20 cellular contexts compared by ENCODE assay signal in genomic region chr18:31197676-31198075, GRCh38. TPM values are rescaled to one million over a fixed set of nuclear protein-coding genes. Genes with fewer than 3 reads are reported as not detected.
DNase-seq lines count a peak whose midpoint lies in the region; ATAC-seq, FAIRE-seq and TF ChIP-seq lines count a peak whose summit lies in the region.
"Had no signal": no experiment of that assay in that cellular context is flagged by ENCODE, and none has a peak within 500 bp of the region (broad histone marks: within the 10 kb centered on the region; RNA-seq: fewer than 3 reads in every experiment).

No MANE protein-coding gene starts in this region.

- FAIRE-seq in keratinocyte (lab: Jason Lieb, UNC): peak; percentile 87
- FAIRE-seq: H1 had no signal

- H4K20me1 ChIP-seq in keratinocyte (ENCODE audit: control insufficient read depth, extremely low read depth, insufficient read depth, low read length): no peaks in the 10 kb centered on the region

- intact Hi-C loops in CD4-positive, alpha-beta T cell (cut with DNase I, micrococcal nuclease): no loop called here
- intact Hi-C loops in psoas muscle (cut with DNase I): no loop called here

- dilution Hi-C loops in keratinocyte (cut with MboI; ENCODE audit: extremely low pct_ligation_motif_present, low sequenced_read_pairs): loop anchor here (25.0 kb wide), 1 partner anchor 110 kb away; no protein-coding TSS in a partner anchor

- H3K36me3 ChIP-seq in RWPE2 (ENCODE audit: low read depth) (no peaks in the 10 kb centered on the region), keratinocyte (ENCODE audit: control insufficient read depth in 2 of 2, extremely low read depth in 1 of 2, insufficient read depth in 2 of 2, low read length in 2 of 2) (no peaks in the 10 kb centered on the region), psoas muscle (ENCODE audit: insufficient read depth in 1 of 2, low read depth in 1 of 2) (no peaks in the 10 kb centered on the region)
- H3K36me3 ChIP-seq: cardiac muscle cell, upper lobe of right lung had no signal

- H3K27ac ChIP-seq in RWPE2 (ENCODE audit: poor library complexity, severe bottlenecking): no peak overlapping the region
- H3K27ac ChIP-seq in keratinocyte (ENCODE audit: control insufficient read depth, insufficient read depth, low read length): peak overlapping the region; percentile 75
- H3K27ac ChIP-seq in CD4-positive, alpha-beta T cell (ENCODE audit: low read depth, low read length): no peak overlapping the region
- H3K27ac ChIP-seq in psoas muscle: no peak overlapping the region
- H3K27ac ChIP-seq: cardiac muscle cell, upper lobe of right lung had no signal

- peaks cover 28% of the 10 kb centered on the region for H3K4me1 ChIP-seq in RWPE2 (ENCODE audit: insufficient read depth, poor library complexity, severe bottlenecking)
- H3K4me1 ChIP-seq in keratinocyte (ENCODE audit: control insufficient read depth, extremely low read depth, insufficient read depth, low read length): peaks cover 35% of the 10 kb centered on the region
- no peaks in the 10 kb centered on the region for H3K4me1 ChIP-seq in psoas muscle
- H3K4me1 ChIP-seq: upper lobe of right lung had no signal

- no peak overlapping the region for H3K4me3 Mint-ChIP-seq in CD4-positive, alpha-beta T cell
- H3K4me3 Mint-ChIP-seq: memory B cell; neural crest cell; stimulated activated memory B cell treated with anti-CD40 and anti-IgM and Interleukin-4, amounts not matched to agents 10 μg/mL and 1 μg/mL and 100 μg/mL, for 72 hours had no signal

- H3K36me3 Mint-ChIP-seq in CD4-positive, alpha-beta T cell (ENCODE audit: low read depth): no peaks in the 10 kb centered on the region
- H3K36me3 Mint-ChIP-seq: memory B cell; stimulated activated memory B cell treated with anti-CD40 and anti-IgM and Interleukin-4, amounts not matched to agents 10 μg/mL and 1 μg/mL and 100 μg/mL, for 72 hours had no signal

- DNase-seq in COR-L47 (lab: John Stamatoyannopoulos, UW) (peak; percentile 66), HT1080 (ENCODE audit: low read depth) (peak; percentile 5), RWPE2 (ENCODE audit: low spot score) (no peak), keratinocyte (ENCODE audit: low read depth, low spot score) (no peak), NCI-H2029 (lab: John Stamatoyannopoulos, UW) (no peak), psoas muscle (no peak)
- no peak for DNase-seq in CD4-positive, alpha-beta T cell
- DNase-seq: activated naive CD4-positive, alpha-beta T cell treated with anti-CD3 and anti-CD28 coated beads, Interleukin-2, amount 50 U/mL, for 16 hours; DMS79; effector CD8-positive, alpha-beta T cell; foreskin fibroblast; upper lobe of right lung had no signal

- CTCF ChIA-PET in CD4-positive, alpha-beta T cell (lab: Charles Lee): no interaction called here

- H3K9ac ChIP-seq in keratinocyte (ENCODE audit: control insufficient read depth, extremely low read depth, insufficient read depth, low read length): peak overlapping the region; percentile 25

- ATAC-seq in RWPE2 (ENCODE audit: low read depth): peak; percentile 66
- no peak for ATAC-seq in GM19395 (IDR thresholded peaks at IDR 0.05; ENCODE audit: unreplicated experiment)
- no peak for ATAC-seq in CD4-positive, alpha-beta T cell (ENCODE audit: poor library complexity)
- no peak for ATAC-seq in psoas muscle
- ATAC-seq: activated CD4-positive, CD25-positive, alpha-beta regulatory T cell treated with anti-CD3 and anti-CD28 coated beads, Interleukin-2, amount 50 U/mL, for 24 hours; stimulated activated memory B cell treated with anti-CD40 and anti-IgM and Interleukin-4, amounts not matched to agents 10 μg/mL and 1 μg/mL and 100 μg/mL, for 72 hours; upper lobe of right lung had no signal

- no peaks in the 10 kb centered on the region for H3K9me1 ChIP-seq in keratinocyte (ENCODE audit: control insufficient read depth, extremely low read depth, insufficient read depth, low read length)

- no peak overlapping the region for H3K27ac Mint-ChIP-seq in CD4-positive, alpha-beta T cell
- H3K27ac Mint-ChIP-seq: memory B cell; stimulated activated memory B cell treated with anti-CD40 and anti-IgM and Interleukin-4, amounts not matched to agents 10 μg/mL and 1 μg/mL and 100 μg/mL, for 72 hours had no signal

- H2AFZ ChIP-seq in keratinocyte (ENCODE audit: control insufficient read depth, low read length): no peak overlapping the region

- H3K27me3 ChIP-seq in RWPE2 (ENCODE audit: insufficient read depth, poor library complexity, severe bottlenecking) (no peaks in the 10 kb centered on the region), keratinocyte (ENCODE audit: control insufficient read depth, extremely low read depth, insufficient read depth, low read length) (no peaks in the 10 kb centered on the region), psoas muscle (ENCODE audit: insufficient read depth in 3 of 3, low read length in 2 of 3) (no peaks in the 10 kb centered on the region)
- no peaks in the 10 kb centered on the region for H3K27me3 ChIP-seq in CD4-positive, alpha-beta T cell (ENCODE audit: control insufficient read depth, insufficient read depth, low read length)
- H3K27me3 ChIP-seq: cardiac muscle cell, upper lobe of right lung had no signal

- TF ChIP-seq CTCF in RWPE2 (IDR thresholded peaks at IDR 0.05; ENCODE audit: poor library complexity, severe bottlenecking) (no peak), keratinocyte (optimal IDR thresholded peaks at IDR 0.05 in 1 of 3, IDR thresholded peaks at IDR 0.05 in 1 of 3, conservative IDR thresholded peaks at IDR 0.05 in 1 of 3; ENCODE audit: extremely low read depth in 1 of 3, insufficient read depth in 2 of 3, low read length in 3 of 3) (no peak), psoas muscle (IDR thresholded peaks at IDR 0.05) (no peak)
- no peak for TF ChIP-seq CTCF in CD4-positive, alpha-beta T cell (IDR thresholded peaks at IDR 0.05)

- H3K4me1 Mint-ChIP-seq in CD4-positive, alpha-beta T cell (ENCODE audit: low read depth): peaks cover 4% of the 10 kb centered on the region
- H3K4me1 Mint-ChIP-seq: memory B cell; stimulated activated memory B cell treated with anti-CD40 and anti-IgM and Interleukin-4, amounts not matched to agents 10 μg/mL and 1 μg/mL and 100 μg/mL, for 72 hours had no signal

- peak overlapping the region; percentile 4 for H3K4me2 ChIP-seq in keratinocyte (ENCODE audit: control insufficient read depth, extremely low read depth, insufficient read depth, low read depth, low read length)

- 27 to 43% (median 35%) methylated on average over 2 of the region's 2 CpGs for WGBS in psoas muscle, 3 donors

- H3K4me3 ChIP-seq in RWPE2 (ENCODE audit: severe bottlenecking): no peak overlapping the region
- no peak overlapping the region for H3K4me3 ChIP-seq in keratinocyte (ENCODE audit: control insufficient read depth in 2 of 3, extremely low read depth in 1 of 3, insufficient read depth in 2 of 3, low read depth in 1 of 3, low read length in 3 of 3)
- H3K4me3 ChIP-seq in psoas muscle: no peak overlapping the region
- H3K4me3 ChIP-seq: cardiac muscle cell, upper lobe of right lung had no signal

- H3K27me3 Mint-ChIP-seq in CD4-positive, alpha-beta T cell: no peaks in the 10 kb centered on the region
- H3K27me3 Mint-ChIP-seq: memory B cell; stimulated activated memory B cell treated with anti-CD40 and anti-IgM and Interleukin-4, amounts not matched to agents 10 μg/mL and 1 μg/mL and 100 μg/mL, for 72 hours had no signal

- H3K9me3 ChIP-seq in RWPE2 (ENCODE audit: severe bottlenecking) (no peaks in the 10 kb centered on the region), keratinocyte (ENCODE audit: control insufficient read depth, low read depth, low read length) (no peaks in the 10 kb centered on the region), psoas muscle (no peaks in the 10 kb centered on the region)
- H3K9me3 ChIP-seq in CD4-positive, alpha-beta T cell (ENCODE audit: control insufficient read depth, low read length): no peaks in the 10 kb centered on the region
- H3K9me3 ChIP-seq: upper lobe of right lung had no signal

- peaks cover 5% of the 10 kb centered on the region for H3K9me3 Mint-ChIP-seq in CD4-positive, alpha-beta T cell

- POLR2A ChIA-PET in CD4-positive, alpha-beta T cell (lab: Charles Lee): no interaction called here

- no peaks in the 10 kb centered on the region for H3K79me2 ChIP-seq in keratinocyte (ENCODE audit: control insufficient read depth, insufficient read depth, low read length)

RNA-seq across cellular contexts. Expression of gene DSC1, which starts 35.0 kb away (rescaled TPM):
- not detected in 2 replicates for total RNA-seq in HT1080 (2014; rRNA removed; shearing (Covaris generic))
- not detected in 2 replicates for polyA plus RNA-seq in HT1080 (2015; cell fraction: cytosol; rRNA removed)
- not detected in 2 replicates for polyA plus RNA-seq in HT1080 (2015; cell fraction: nucleus; rRNA removed)
- polyA plus RNA-seq in keratinocyte (3.1 to 25.1 TPM (median 11.2 TPM) in 3 replicates), psoas muscle (not detected)
- 394 TPM for polyA plus RNA-seq in keratinocyte (2011; ENCODE audit: low read depth)
- 0.83 and 1.5 TPM in 2 replicates for polyA plus RNA-seq in keratinocyte (2011; cell fraction: cytosol; rRNA removed)
- 9.9 and 13.5 TPM in 2 replicates for polyA plus RNA-seq in keratinocyte (2011; cell fraction: nucleus; rRNA removed)
- polyA plus RNA-seq in keratinocyte (2012; ENCODE audit: low replicate concordance): 2.3 and 219 TPM in 2 replicates
- 1.7 to 38.8 TPM (median 24.1 TPM) in 3 replicates for polyA minus RNA-seq in keratinocyte
- 3.5 TPM for polyA minus RNA-seq in keratinocyte (2011; cell fraction: cytosol; rRNA and poly(A)+ RNA removed)
- polyA minus RNA-seq in keratinocyte (2011; cell fraction: nucleus; rRNA and poly(A)+ RNA removed): 30.0 and 43.8 TPM in 2 replicates
- 1 to 10 TPM; 1.6 to 1.7 TPM for total RNA-seq in CD4-positive, alpha-beta T cell
- not detected for total RNA-seq in psoas muscle
- total RNA-seq: cardiac muscle cell; H1; neural crest cell; T-helper 1 cell treated with Interleukin-12 subunit alpha and Interleukin-12 subunit beta and Interleukin-4 antibody, amounts not matched to agents 30 ng/mL and 1 ng/mL, for 36 hours; upper lobe of right lung had no signal
- polyA plus RNA-seq: cardiac muscle cell had no signal

Comparison
In these comparisons a context has a peak if more than half of its experiments do, and no peak if none do; other contexts are left out.
1. DNase-seq: peak in COR-L47 (single experiment) and HT1080 (single experiment); none in RWPE2 (single experiment), keratinocyte (single experiment), NCI-H2029 (single experiment), CD4-positive, alpha-beta T cell (0 of 10) and psoas muscle (0 of 2).